Comparison of ENCODE assay signal across 15 cellular contexts in the genomic region with DNA sequence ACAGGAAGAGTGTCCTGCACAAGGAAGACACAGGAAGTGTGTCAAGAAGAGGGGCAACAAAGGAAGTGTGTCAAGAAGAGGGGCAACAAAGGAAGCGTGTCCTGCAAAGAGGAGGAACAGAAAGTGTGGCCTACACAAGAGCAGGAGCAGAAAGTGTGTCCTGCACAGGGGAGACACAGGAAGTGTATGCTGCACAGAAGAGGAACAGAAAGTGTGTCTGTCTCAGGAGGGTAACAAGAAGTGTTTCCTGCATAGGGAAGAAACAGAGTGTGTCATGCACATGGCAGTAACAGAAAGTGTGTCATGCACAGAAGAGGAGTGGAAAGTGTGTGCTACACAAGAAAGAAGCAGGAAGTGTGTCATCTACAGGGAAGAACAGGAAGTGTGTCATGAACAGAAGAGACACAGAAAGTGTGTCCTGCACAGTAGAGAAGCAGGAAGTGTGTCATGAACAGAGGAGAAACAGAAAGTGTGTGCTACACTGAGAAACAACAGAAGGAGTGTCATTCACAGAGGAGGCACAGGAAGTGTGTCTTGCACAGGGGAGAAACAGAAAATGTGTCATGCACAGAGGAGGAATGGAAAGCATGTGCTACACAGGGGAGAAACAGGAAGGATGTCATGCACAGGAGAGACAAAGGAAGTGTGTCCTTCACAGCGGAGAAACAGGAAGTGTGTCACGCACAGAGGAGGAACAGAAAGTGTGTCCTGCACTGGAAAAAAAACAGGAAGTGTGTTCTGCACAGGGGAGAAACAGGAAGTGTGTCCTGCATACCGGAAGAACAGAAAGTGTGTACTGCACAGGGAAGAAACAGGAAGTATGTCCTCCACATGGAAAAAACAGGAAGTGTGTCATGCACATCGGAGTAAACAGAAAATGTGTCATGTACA.
DNase-seq lines count a peak whose midpoint lies in the region; ATAC-seq, FAIRE-seq and TF ChIP-seq lines count a peak whose summit lies in the region.
"Had no signal": no experiment of that assay in that cellular context is flagged by ENCODE, and none has a peak within 500 bp of the region (broad histone marks: within the 10 kb centered on the region; RNA-seq: fewer than 3 reads in every experiment).

No MANE protein-coding gene starts in this region.

- H3K27me3 ChIP-seq in OCI-LY1 (ENCODE audit: insufficient read depth, low read length), result no peaks in the 10 kb centered on the region
- H3K27me3 ChIP-seq in H7 (ENCODE audit: control insufficient read depth, insufficient read depth, low read length), result no peaks in the 10 kb centered on the region
- H3K27me3 ChIP-seq: ovary, upper lobe of left lung had no signal

- 0 out of 2 replicates have a peak overlapping the region, but pooled peaks have one; percentile 80 for H2AFZ ChIP-seq in OCI-LY1 (ENCODE audit: low read length)

- DNase-seq in GM18507 (ENCODE audit: extremely low spot score, insufficient read length, low read depth) (no peak), H7 (no peak), DMS153 (lab: John Stamatoyannopoulos, UW) (no peak), NCI-H524 (lab: John Stamatoyannopoulos, UW) (no peak)
- DNase-seq in naive thymus-derived CD8-positive, alpha-beta T cell, result peak in 3 of 10 donors; percentile 0 to 39 (median 8)
- no peak for DNase-seq in activated CD8-positive, alpha-beta memory T cell treated with anti-CD3 and anti-CD28 coated beads, Interleukin-2, amount 50 U/mL, for 48 hours
- DNase-seq: amniotic stem cell, mesenchymal stem cell, ovary, upper lobe of left lung had no signal

- peak overlapping the region; percentile 32; the same call in 1 of the 2 replicates for H3K4me2 ChIP-seq in OCI-LY1 (ENCODE audit: low read length)

- peaks cover 0 to 4% (median 0%) of the 10 kb centered on the region in 3 donors for H3K36me3 Mint-ChIP-seq in naive thymus-derived CD8-positive, alpha-beta T cell

- no peak for TF ChIP-seq CTCF in OCI-LY1 (IDR thresholded peaks at IDR 0.05; ENCODE audit: low read length)

- H3K9me3 ChIP-seq in OCI-LY1 (ENCODE audit: low read length), result no peaks in the 10 kb centered on the region; the same call in 1 of the 2 replicates
- H3K9me3 ChIP-seq: ovary had no signal

- H3K4me3 Mint-ChIP-seq in naive thymus-derived CD8-positive, alpha-beta T cell, result no peak overlapping the region
- H3K4me3 Mint-ChIP-seq: dendritic cell treated with granulocyte-macrophage colony-stimulating factor and Interleukin-4, amounts not matched to agents 40 ng/mL and 50 ng/mL, for 4 days had no signal

- peak overlapping the region; percentile 71 for H3K27ac ChIP-seq in OCI-LY1 (ENCODE audit: low read depth, low read length, poor library complexity, severe bottlenecking)
- H3K27ac ChIP-seq: ovary, VCaP had no signal

- peaks cover 0 to 6% (median 0%) of the 10 kb centered on the region in 5 donors for H3K27me3 Mint-ChIP-seq in naive thymus-derived CD8-positive, alpha-beta T cell
- H3K27me3 Mint-ChIP-seq: dendritic cell treated with granulocyte-macrophage colony-stimulating factor and Interleukin-4, amounts not matched to agents 40 ng/mL and 50 ng/mL, for 4 days had no signal

- ATAC-seq in HG02885 (IDR thresholded peaks at IDR 0.05; ENCODE audit: poor library complexity, unreplicated experiment), result peak; percentile 54
- ATAC-seq in naive thymus-derived CD8-positive, alpha-beta T cell, result peak; percentile 8 to 28
- ATAC-seq: Right ventricle myocardium inferior had no signal

- no peaks in the 10 kb centered on the region for H3K9me2 ChIP-seq in OCI-LY1 (ENCODE audit: low read depth, low read length)

- H3F3A ChIP-seq in OCI-LY1 (ENCODE audit: insufficient read depth, low read length), result 0 out of 2 replicates have a peak, but pooled peaks cover 9% of the 10 kb centered on the region

- H3K4me1 ChIP-seq in OCI-LY1 (ENCODE audit: insufficient read depth, low read length, severe bottlenecking), result peaks cover 5% of the 10 kb centered on the region
- H3K4me1 ChIP-seq: upper lobe of left lung had no signal

- POLR2A ChIA-PET in naive thymus-derived CD8-positive, alpha-beta T cell (lab: Charles Lee), result no interaction called here

- no peaks in the 10 kb centered on the region for H3K36me3 ChIP-seq in OCI-LY1 (ENCODE audit: insufficient read depth, low read length)
- H3K36me3 ChIP-seq in H7 (replicated peaks; ENCODE audit: control insufficient read depth, insufficient read depth, low read length), result no peaks in the 10 kb centered on the region
- H3K36me3 ChIP-seq: ovary, upper lobe of left lung had no signal

- H3K9me3 Mint-ChIP-seq in naive thymus-derived CD8-positive, alpha-beta T cell, result peaks cover 0 to 27% (median 7%) of the 10 kb centered on the region in 9 donors
- H3K9me3 Mint-ChIP-seq: dendritic cell treated with granulocyte-macrophage colony-stimulating factor and Interleukin-4, amounts not matched to agents 40 ng/mL and 50 ng/mL, for 4 days had no signal

- peak; percentile 15 for FAIRE-seq in GM18507 (lab: Jason Lieb, UNC)

- no peaks in the 10 kb centered on the region for H3K79me2 ChIP-seq in OCI-LY1 (ENCODE audit: insufficient read depth, low read length)

- H3K4me3 ChIP-seq in OCI-LY1 (ENCODE audit: low read depth, low read length, poor library complexity, severe bottlenecking) (peak overlapping the region; percentile 36), H7 (ENCODE audit: insufficient read depth, low read depth, low read length) (no peak overlapping the region)
- H3K4me3 ChIP-seq: ovary, upper lobe of left lung had no signal

- H3K9ac ChIP-seq in OCI-LY1 (ENCODE audit: low read length), result no peak overlapping the region

- no peaks in the 10 kb centered on the region for H4K20me1 ChIP-seq in OCI-LY1 (ENCODE audit: insufficient read depth, low read length)

- no peak overlapping the region for H3K27ac Mint-ChIP-seq in naive thymus-derived CD8-positive, alpha-beta T cell
- H3K27ac Mint-ChIP-seq: dendritic cell treated with granulocyte-macrophage colony-stimulating factor and Interleukin-4, amounts not matched to agents 40 ng/mL and 50 ng/mL, for 4 days had no signal

- H3K4me1 Mint-ChIP-seq in naive thymus-derived CD8-positive, alpha-beta T cell, result peaks cover 0 to 4% (median 0%) of the 10 kb centered on the region in 4 donors
